9 cellular contexts compared by ENCODE assay signal in the genomic region with DNA sequence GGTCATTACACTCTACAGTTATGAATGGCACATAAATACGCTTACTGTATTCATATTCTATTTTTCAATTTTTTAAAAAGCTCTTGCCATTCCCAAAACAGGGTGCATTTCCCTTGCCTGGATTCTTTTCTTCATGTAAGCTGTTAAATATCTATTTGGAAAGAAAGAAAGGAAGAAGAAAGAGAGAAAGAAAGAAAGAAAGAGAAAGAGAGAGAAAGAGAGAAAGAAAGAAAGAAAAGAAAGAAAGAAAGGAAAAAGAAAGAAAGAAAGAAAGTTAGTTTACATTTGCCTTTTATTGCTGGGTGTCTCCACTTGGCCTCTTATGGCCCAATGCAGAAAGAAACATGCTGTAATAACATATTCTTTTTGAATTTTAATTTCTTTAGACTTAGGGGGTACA.
"Had no signal": no experiment of that assay in that cellular context is flagged by ENCODE, and none has a peak within 500 bp of the region (broad histone marks: within the 10 kb centered on the region; RNA-seq: fewer than 3 reads in every experiment).

No MANE protein-coding gene starts in this region.

- DNase-seq: GM23248, GOT3, H7, H9 had no signal

- H3K4me3 Mint-ChIP-seq: GM23338, H9 had no signal

- H3K27ac Mint-ChIP-seq: GM23338, H9 had no signal

- ATAC-seq: GM23338, HCT116 had no signal

- H3K27ac ChIP-seq: GM23248 had no signal

- H3K4me3 ChIP-seq: GM23248, GM23338, HAP-1 had no signal

- H3K36me3 ChIP-seq: HAP-1 had no signal

- H3K4me2 ChIP-seq: GM23338 had no signal

- H2AFZ ChIP-seq: GM23248, GM23338 had no signal

- H3K9me3 ChIP-seq: HAP-1 had no signal

- FAIRE-seq: H1, H54 had no signal

- H3K9ac ChIP-seq: GM23248 had no signal

- H3K4me1 ChIP-seq: HAP-1 had no signal

- H3K9me3 Mint-ChIP-seq: GM23338 had no signal
